ENCODE assay signal across 1 cellular context in the genomic region with DNA sequence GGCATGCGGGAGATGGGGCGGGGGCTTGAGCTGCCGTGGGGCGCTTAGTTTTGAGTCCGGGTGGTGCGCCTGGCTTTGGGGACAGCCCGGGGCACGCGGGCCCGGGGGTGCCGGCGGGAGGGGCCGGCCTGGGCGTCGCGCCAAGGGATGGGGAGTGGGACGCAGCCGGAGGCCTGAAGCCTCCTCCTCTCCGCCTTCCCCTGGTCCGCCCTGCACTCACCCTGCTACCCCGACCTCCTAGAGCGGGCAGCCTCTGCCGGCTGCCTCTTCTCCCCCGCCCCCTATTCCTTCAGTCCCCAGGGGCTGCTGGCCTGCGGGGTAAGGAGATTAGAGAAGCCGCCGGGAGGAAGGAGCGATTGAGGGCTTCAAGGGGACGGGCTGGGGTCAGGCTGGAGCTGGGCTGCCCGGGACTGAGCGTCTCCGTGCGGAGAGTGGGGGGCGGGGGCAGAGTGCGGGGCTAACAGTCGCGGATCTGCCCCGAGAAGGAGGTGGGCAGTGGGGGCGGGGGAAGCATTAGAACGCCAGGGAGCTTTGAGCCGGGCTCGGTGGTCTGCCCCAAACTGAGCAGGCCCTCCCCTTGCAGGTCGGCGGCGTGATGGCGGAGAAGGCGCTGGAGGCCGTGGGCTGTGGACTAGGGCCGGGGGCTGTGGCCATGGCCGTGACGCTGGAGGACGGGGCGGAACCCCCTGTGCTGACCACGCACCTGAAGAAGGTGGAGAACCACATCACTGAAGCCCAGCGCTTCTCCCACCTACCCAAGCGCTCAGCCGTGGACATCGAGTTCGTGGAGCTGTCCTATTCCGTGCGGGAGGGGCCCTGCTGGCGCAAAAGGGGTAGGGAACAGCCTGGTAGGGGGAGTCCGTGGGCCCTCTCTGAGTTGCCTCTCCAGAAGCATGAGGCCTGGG.
A peak's percentile ranks its signal among the peaks of the same experiment; 100 is the strongest.
TF ChIP-seq lines count a peak whose summit lies in the region.

No MANE protein-coding gene starts in this region.

TF ChIP-seq in HepG2, 621 proteins besides CTCF, POLR2A, EP300 and RAD21:
- TF ChIP-seq ZC3H4 (CRISPR knock-in tag; IDR thresholded peaks at IDR 0.05; ENCODE audit: borderline replicate concordance) (no peak), HNRNPK (IDR thresholded peaks at IDR 0.05; ENCODE audit: low read depth, low read length, poor library complexity, severe bottlenecking) (peak; percentile 2), SPEN (CRISPR knock-in tag; IDR thresholded peaks at IDR 0.05; ENCODE audit: low read depth) (no peak)
- TF ChIP-seq, protein P1, sequence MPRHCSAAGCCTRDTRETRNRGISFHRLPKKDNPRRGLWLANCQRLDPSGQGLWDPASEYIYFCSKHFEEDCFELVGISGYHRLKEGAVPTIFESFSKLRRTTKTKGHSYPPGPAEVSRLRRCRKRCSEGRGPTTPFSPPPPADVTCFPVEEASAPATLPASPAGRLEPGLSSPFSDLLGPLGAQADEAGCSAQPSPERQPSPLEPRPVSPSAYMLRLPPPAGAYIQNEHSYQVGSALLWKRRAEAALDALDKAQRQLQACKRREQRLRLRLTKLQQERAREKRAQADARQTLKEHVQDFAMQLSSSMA (CRISPR knock-in tag; IDR thresholded peaks at IDR 0.05): no peak
- TF ChIP-seq, protein P2, sequence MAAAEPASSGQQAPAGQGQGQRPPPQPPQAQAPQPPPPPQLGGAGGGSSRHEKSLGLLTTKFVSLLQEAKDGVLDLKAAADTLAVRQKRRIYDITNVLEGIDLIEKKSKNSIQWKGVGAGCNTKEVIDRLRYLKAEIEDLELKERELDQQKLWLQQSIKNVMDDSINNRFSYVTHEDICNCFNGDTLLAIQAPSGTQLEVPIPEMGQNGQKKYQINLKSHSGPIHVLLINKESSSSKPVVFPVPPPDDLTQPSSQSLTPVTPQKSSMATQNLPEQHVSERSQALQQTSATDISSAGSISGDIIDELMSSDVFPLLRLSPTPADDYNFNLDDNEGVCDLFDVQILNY (CRISPR knock-in tag; conservative IDR thresholded peaks at IDR 0.05): no peak
